8 cellular contexts compared by ENCODE assay signal in the genomic region with DNA sequence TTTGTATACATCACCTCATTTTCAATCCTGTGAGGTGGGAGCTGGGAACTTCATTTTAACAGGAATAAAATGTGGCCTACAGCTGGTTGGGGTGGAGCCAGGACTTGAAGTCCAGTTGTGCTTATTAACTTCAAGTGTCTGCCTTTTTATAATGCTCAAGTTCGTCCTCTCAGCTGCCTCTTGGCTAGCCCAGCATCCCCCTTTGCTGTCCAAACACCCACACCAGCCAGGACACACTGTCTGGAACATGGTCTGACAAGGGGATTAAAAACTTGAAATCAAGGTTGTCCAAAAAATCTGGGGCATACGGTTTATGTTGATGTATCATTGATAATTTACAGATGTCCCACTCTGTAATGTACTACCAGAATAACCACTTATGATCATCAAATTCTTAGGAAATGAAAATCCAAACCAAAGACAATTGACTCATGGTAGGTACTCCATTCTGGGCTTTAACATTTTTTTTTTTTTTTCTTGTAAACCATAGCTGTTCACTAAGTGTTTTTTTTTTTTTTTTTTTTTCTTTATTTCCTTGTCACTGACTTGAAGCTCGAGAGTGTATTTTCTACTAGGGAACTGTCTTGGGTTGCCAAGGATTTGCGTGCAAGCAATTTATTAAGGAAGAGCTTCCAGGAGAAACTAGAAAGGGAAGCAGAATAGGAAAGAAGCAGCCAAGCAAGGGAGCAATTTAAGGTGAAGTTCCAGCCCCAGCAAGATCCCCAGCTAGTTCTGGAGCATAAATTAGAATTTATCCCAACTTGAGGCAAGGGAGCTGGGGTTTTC.
DNase-seq lines count a peak whose midpoint lies in the region; ATAC-seq, FAIRE-seq and TF ChIP-seq lines count a peak whose summit lies in the region.

No MANE protein-coding gene starts in this region.

- H3K9ac ChIP-seq in KMS-11 = no peak overlapping the region
- peak overlapping the region; percentile 75 for H3K9ac ChIP-seq in astrocyte (ENCODE audit: low read length)

- H3K36me3 Mint-ChIP-seq in astrocyte (ENCODE audit: low read depth, unreplicated experiment) = no peaks in the 10 kb centered on the region

- no peaks in the 10 kb centered on the region for H3K27me3 ChIP-seq in BJ (ENCODE audit: control insufficient read depth, insufficient read depth, low read length)
- H3K27me3 ChIP-seq in KMS-11 (ENCODE audit: insufficient read depth, low read depth) = no peaks in the 10 kb centered on the region
- H3K27me3 ChIP-seq in astrocyte (ENCODE audit: insufficient read depth, low read length) = no peaks in the 10 kb centered on the region
- no peaks in the 10 kb centered on the region for H3K27me3 ChIP-seq in stomach

- no peak for TF ChIP-seq CTCF in BJ (IDR thresholded peaks at IDR 0.05; ENCODE audit: insufficient read depth, low read depth, low read length)
- TF ChIP-seq CTCF in KMS-11 (conservative IDR thresholded peaks at IDR 0.05; ENCODE audit: low read depth, low read length) = no peak
- TF ChIP-seq CTCF in astrocyte (IDR thresholded peaks at IDR 0.05; ENCODE audit: insufficient read depth, low read depth, low read length) = no peak
- no peak for TF ChIP-seq CTCF in stomach (IDR thresholded peaks at IDR 0.05)

- POLR2A ChIA-PET in BJ (lab: Charles Lee) = no interaction called here

- H2AFZ ChIP-seq in KMS-11 (ENCODE audit: low read depth) = peak overlapping the region; percentile 82
- H2AFZ ChIP-seq in astrocyte (ENCODE audit: low read depth, low read length) = peak overlapping the region; percentile 91

- peak overlapping the region; percentile 60 for H3K4me3 Mint-ChIP-seq in astrocyte (ENCODE audit: unreplicated experiment)

- H3K9me3 Mint-ChIP-seq in astrocyte (ENCODE audit: unreplicated experiment) = peaks cover 1% of the 10 kb centered on the region

- peaks cover 6% of the 10 kb centered on the region for H3K4me1 Mint-ChIP-seq in astrocyte (ENCODE audit: low read depth, unreplicated experiment)

- intact Hi-C loops in stomach (cut with DNase I; ENCODE audit: low total_unique reads) = no loop called here

- ATAC-seq in HG03095 (IDR thresholded peaks at IDR 0.05; ENCODE audit: unreplicated experiment) = no peak
- no peak for ATAC-seq in HG03460 (IDR thresholded peaks at IDR 0.05; ENCODE audit: unreplicated experiment)

- WGBS in stomach, 5 donors = 30 to 50% (median 40%) methylated on average over 4 of the region's 4 CpGs

- DNase-seq in BJ (ENCODE audit: low read depth) (peak; percentile 57), astrocyte (ENCODE audit: low read depth) (peak; percentile 56), islet precursor cell (peak; percentile 40), stomach (no peak), H54 (ENCODE audit: insufficient read length, low spot score) (no peak)

- H3K79me2 ChIP-seq in KMS-11 (ENCODE audit: insufficient read depth, low read depth) (no peaks in the 10 kb centered on the region), astrocyte (ENCODE audit: insufficient read depth, low read length) (no peaks in the 10 kb centered on the region)

- FAIRE-seq in astrocyte (lab: Jason Lieb, UNC) (peak; percentile 91), H54 (lab: Jason Lieb, UNC) (no peak)

- TF ChIP-seq POLR2A in stomach (IDR thresholded peaks at IDR 0.05) (no peak), H54 (IDR thresholded peaks at IDR 0.05; ENCODE audit: low read depth, low read length) (no peak)

- no peaks in the 10 kb centered on the region for H3K27me3 Mint-ChIP-seq in astrocyte (ENCODE audit: low read depth, unreplicated experiment)

- no peak for TF ChIP-seq EP300 in stomach (IDR thresholded peaks at IDR 0.05)

- H4K20me1 ChIP-seq in KMS-11 (ENCODE audit: insufficient read depth) (no peaks in the 10 kb centered on the region), astrocyte (ENCODE audit: insufficient read depth, low read length) (no peaks in the 10 kb centered on the region)

- H3K27ac Mint-ChIP-seq in astrocyte (ENCODE audit: unreplicated experiment) = peak overlapping the region; percentile 37

- CTCF ChIA-PET in BJ (lab: Yijun Ruan, JAX) = interaction anchor here (1.0 kb wide), 1 partner anchor 662 kb away, joined by 3 read pairs; no protein-coding TSS in a partner anchor

- no peak overlapping the region for H3K4me2 ChIP-seq in KMS-11
- H3K4me2 ChIP-seq in astrocyte (ENCODE audit: low read length) = peak overlapping the region; percentile 84

- H3K36me3 ChIP-seq in BJ (ENCODE audit: control insufficient read depth, insufficient read depth, low read length) = no peaks in the 10 kb centered on the region
- no peaks in the 10 kb centered on the region for H3K36me3 ChIP-seq in KMS-11 (ENCODE audit: insufficient read depth)
- no peaks in the 10 kb centered on the region for H3K36me3 ChIP-seq in astrocyte (ENCODE audit: insufficient read depth, low read length)
- H3K36me3 ChIP-seq in stomach = no peaks in the 10 kb centered on the region

- no peak overlapping the region for H3K27ac ChIP-seq in KMS-11
- H3K27ac ChIP-seq in astrocyte (ENCODE audit: low read depth, low read length) = peak overlapping the region; percentile 44
- H3K27ac ChIP-seq in stomach = peak overlapping the region; percentile 7 to 87 (median 83)

- H3K4me3 ChIP-seq in BJ (ENCODE audit: low read depth, low read length) = peak overlapping the region; percentile 56
- no peak overlapping the region for H3K4me3 ChIP-seq in KMS-11 (IDR thresholded peaks at IDR 0.05; ENCODE audit: insufficient read depth, low read depth, low read length)
- H3K4me3 ChIP-seq in astrocyte (ENCODE audit: insufficient read depth, low read depth, low read length) = peak overlapping the region; percentile 53
- H3K4me3 ChIP-seq in stomach = peak overlapping the region; percentile 50 to 64 (median 60)

- peaks cover 5% of the 10 kb centered on the region for H3K4me1 ChIP-seq in KMS-11 (ENCODE audit: low read depth, poor library complexity, severe bottlenecking)
- peaks cover 7% of the 10 kb centered on the region for H3K4me1 ChIP-seq in astrocyte (ENCODE audit: insufficient read depth, low read length)
- H3K4me1 ChIP-seq in stomach = peaks cover 17 to 50% (median 32%) of the 10 kb centered on the region in 4 donors

- H3K9me3 ChIP-seq in astrocyte (ENCODE audit: insufficient read depth, low read depth, low read length) (no peaks in the 10 kb centered on the region), stomach (no peaks in the 10 kb centered on the region)

Comparison
In these comparisons a context has a peak if more than half of its experiments do, and no peak if none do; other contexts are left out.
1. DNase-seq: peak in BJ (single experiment), astrocyte (single experiment) and islet precursor cell (single experiment); none in stomach (single experiment) and H54 (single experiment).